In the genomic region with DNA sequence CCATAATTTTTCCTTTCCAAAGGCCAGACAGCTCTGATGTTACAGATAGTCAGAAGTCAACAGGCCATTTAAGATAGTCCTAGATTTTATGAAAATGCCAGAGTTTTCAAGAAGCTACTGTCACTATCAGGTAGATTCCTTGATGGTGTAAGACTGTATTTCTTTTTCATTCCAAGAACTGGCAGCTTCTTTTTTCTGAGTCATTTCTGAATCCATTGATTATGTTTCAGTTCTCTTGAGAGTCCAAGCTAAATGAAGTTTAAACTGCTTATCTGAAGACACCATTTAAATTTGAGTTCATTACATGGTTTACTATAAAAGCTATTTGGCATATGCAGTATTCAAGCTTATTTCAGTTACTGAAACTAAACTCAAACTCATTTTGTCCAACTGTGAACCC, we compare ENCODE assay signal across 25 cellular contexts. TPM values are rescaled to one million over a fixed set of nuclear protein-coding genes. Genes with fewer than 3 reads are reported as not detected.
DNase-seq lines count a peak whose midpoint lies in the region; ATAC-seq, FAIRE-seq and TF ChIP-seq lines count a peak whose summit lies in the region.
"Had no signal": no experiment of that assay in that cellular context is flagged by ENCODE, and none has a peak within 500 bp of the region (broad histone marks: within the 10 kb centered on the region; RNA-seq: fewer than 3 reads in every experiment).

No MANE protein-coding gene starts in this region.

- peak overlapping the region; percentile 15 for H2AFZ ChIP-seq in ACC112 (ENCODE audit: low read length, unreplicated experiment)
- no peak overlapping the region for H2AFZ ChIP-seq in SU-DHL-6 (ENCODE audit: low read depth, low read length, severe bottlenecking)

- peaks cover 22% of the 10 kb centered on the region for H3K4me1 ChIP-seq in ACC112 (ENCODE audit: control insufficient read depth, insufficient read depth, low read length, unreplicated experiment)
- H3K4me1 ChIP-seq: Caco-2, Peyer's patch had no signal

- H3K27me3 ChIP-seq in ACC112 (ENCODE audit: insufficient read depth, low read length) (no peaks in the 10 kb centered on the region), SU-DHL-6 (ENCODE audit: low read length) (no peaks in the 10 kb centered on the region)
- H3K27me3 ChIP-seq: BLaER1 treated with 17β-estradiol and CSF1 and Interleukin-3, amounts not matched to agents 10 nM and 100 nM; Peyer's patch had no signal

- peak overlapping the region; percentile 27 for H3K4me3 ChIP-seq in ACC112 (ENCODE audit: low read depth, low read length)
- no peak overlapping the region for H3K4me3 ChIP-seq in SU-DHL-6 (ENCODE audit: insufficient read depth, low read length, poor library complexity, severe bottlenecking)
- H3K4me3 ChIP-seq: BLaER1 treated with 17β-estradiol and CSF1 and Interleukin-3, amounts not matched to agents 10 nM and 100 nM; Peyer's patch had no signal

- peak overlapping the region; percentile 34 for H3K4me2 ChIP-seq in SU-DHL-6 (ENCODE audit: low read depth, low read length, poor library complexity, severe bottlenecking)
- H3K4me2 ChIP-seq: BLaER1 treated with 17β-estradiol and CSF1 and Interleukin-3, amounts not matched to agents 10 nM and 100 nM; KMS-11 had no signal

- no peaks in the 10 kb centered on the region for H3K36me3 ChIP-seq in ACC112 (ENCODE audit: insufficient read depth, low read length)
- no peaks in the 10 kb centered on the region for H3K36me3 ChIP-seq in SU-DHL-6 (ENCODE audit: low read length)
- H3K36me3 ChIP-seq: BLaER1 treated with 17β-estradiol and CSF1 and Interleukin-3, amounts not matched to agents 10 nM and 100 nM; Peyer's patch had no signal

- H3F3A ChIP-seq in SU-DHL-6 (ENCODE audit: insufficient read depth), result peaks cover 9% of the 10 kb centered on the region; the same call in 1 of the 2 replicates

- H3K9me3 ChIP-seq in SU-DHL-6 (ENCODE audit: insufficient read depth, low read length), result no peaks in the 10 kb centered on the region
- H3K9me3 ChIP-seq: BLaER1 treated with 17β-estradiol and CSF1 and Interleukin-3, amounts not matched to agents 10 nM and 100 nM; Caco-2; Peyer's patch had no signal

- DNase-seq in GM19239 (ENCODE audit: insufficient read length, low spot score) (no peak), HK-2 (ENCODE audit: unreplicated experiment) (no peak), SW 1271 (lab: John Stamatoyannopoulos, UW) (no peak), mesenteric fat pad (ENCODE audit: low spot score) (no peak)
- DNase-seq: Caco-2; CD4-positive, alpha-beta memory T cell; DND-41; H7; NCI-H1105; NCI-H146; NCI-H2029; NCI-H2227 treated with DMSO at 0.1 percent for 48 hours; NCI-H510A; Peyer's patch; T-helper 9 cell had no signal

- ATAC-seq in HG02885 (IDR thresholded peaks at IDR 0.05; ENCODE audit: poor library complexity, unreplicated experiment) (peak; percentile 43), GM21526 (IDR thresholded peaks at IDR 0.05; ENCODE audit: low FRiP score, unreplicated experiment) (no peak)

- peak; percentile 77 for FAIRE-seq in GM19239 (lab: Jason Lieb, UNC)

- no peak for TF ChIP-seq CTCF in SU-DHL-6 (IDR thresholded peaks at IDR 0.05; ENCODE audit: insufficient read depth, low read length, poor library complexity, severe bottlenecking)

- no peaks in the 10 kb centered on the region for H3K9me2 ChIP-seq in SU-DHL-6 (replicated peaks; ENCODE audit: insufficient read depth, low read length)

- H3K79me2 ChIP-seq in ACC112 (ENCODE audit: control insufficient read depth, insufficient read depth, low read length, unreplicated experiment) (no peaks in the 10 kb centered on the region), SU-DHL-6 (ENCODE audit: insufficient read depth, low read length) (no peaks in the 10 kb centered on the region)

- H3K27ac ChIP-seq in ACC112 (ENCODE audit: low read depth, low read length) (peak overlapping the region; percentile 18; the same call in 1 of the 2 replicates), SU-DHL-6 (ENCODE audit: low read depth, low read length) (peak overlapping the region; percentile 66)
- H3K27ac ChIP-seq: 22Rv1; BLaER1 treated with 17β-estradiol and CSF1 and Interleukin-3, amounts not matched to agents 10 nM and 100 nM; KMS-11; Peyer's patch had no signal

- no peaks in the 10 kb centered on the region for H4K20me1 ChIP-seq in SU-DHL-6 (ENCODE audit: low read depth, low read length)
- H4K20me1 ChIP-seq: BLaER1 treated with 17β-estradiol and CSF1 and Interleukin-3, amounts not matched to agents 10 nM and 100 nM had no signal

- 0 out of 2 replicates have a peak overlapping the region, but pooled peaks have one; percentile 9 for H3K9ac ChIP-seq in SU-DHL-6 (ENCODE audit: low read length)
- H3K9ac ChIP-seq: BLaER1 treated with 17β-estradiol and CSF1 and Interleukin-3, amounts not matched to agents 10 nM and 100 nM; KMS-11 had no signal

RNA-seq across cellular contexts. Expression of a gene that starts 44.6 kb away (rescaled TPM):
- total RNA-seq in mesenteric fat pad, result not detected
- total RNA-seq: G401; IMR-90; T-helper 1 cell treated with Interleukin-12 subunit alpha and Interleukin-12 subunit beta and Interleukin-4 antibody, amounts not matched to agents 30 ng/mL and 1 ng/mL, for 36 hours had no signal
